In genomic region chr5:160289721-160290120, GRCh38 we compare ENCODE assay signal across 12 cellular contexts. TPM values are rescaled to one million over a fixed set of nuclear protein-coding genes. Genes with fewer than 3 reads are reported as not detected.
DNase-seq lines count a peak whose midpoint lies in the region; ATAC-seq, FAIRE-seq and TF ChIP-seq lines count a peak whose summit lies in the region.
"Had no signal": no experiment of that assay in that cellular context is flagged by ENCODE, and none has a peak within 500 bp of the region (broad histone marks: within the 10 kb centered on the region; RNA-seq: fewer than 3 reads in every experiment).

No MANE protein-coding gene starts in this region.

- H3K4me1 ChIP-seq in tibial nerve (peaks cover 0 to 15% (median 5%) of the 10 kb centered on the region in 4 donors), right lobe of liver (no peaks in the 10 kb centered on the region)

- H3K4me1 Mint-ChIP-seq in natural killer cell = peaks cover 55 to 72% of the 10 kb centered on the region in 2 donors
- peaks cover 5% of the 10 kb centered on the region for H3K4me1 Mint-ChIP-seq in stimulated activated effector memory CD8-positive, alpha-beta T cell treated with anti-CD3 and anti-CD28 coated beads, Interleukin-12 subunit alpha, Interleukin-12 subunit beta, amount 100 ng/mL, for 72 hours
- H3K4me1 Mint-ChIP-seq: activated CD8-positive, alpha-beta memory T cell treated with anti-CD3 and anti-CD28 coated beads, Interleukin-2, amount 10 ng/mL, durations not matched to agents 7 days and 5 days; activated naive CD8-positive, alpha-beta T cell treated with anti-CD3 and anti-CD28 coated beads for 36 hours had no signal

- no peak for TF ChIP-seq POLR2A in NB4 (IDR thresholded peaks at IDR 0.05; ENCODE audit: extremely low read depth, insufficient read length)
- TF ChIP-seq POLR2A in tibial nerve (IDR thresholded peaks at IDR 0.05) = no peak
- TF ChIP-seq POLR2A in right lobe of liver (IDR thresholded peaks at IDR 0.05) = no peak

- H3K36me3 ChIP-seq in bronchial epithelial cell (ENCODE audit: control insufficient read depth, insufficient read depth, low read length) = no peaks in the 10 kb centered on the region
- no peaks in the 10 kb centered on the region for H3K36me3 ChIP-seq in tibial nerve
- no peaks in the 10 kb centered on the region for H3K36me3 ChIP-seq in right lobe of liver

- ATAC-seq in natural killer cell (peak; percentile 50 to 62 (median 55)), right lobe of liver (no peak)
- no peak for ATAC-seq in stimulated activated effector memory CD8-positive, alpha-beta T cell treated with anti-CD3 and anti-CD28 coated beads, Interleukin-12 subunit alpha, Interleukin-12 subunit beta, amount 100 ng/mL, for 72 hours
- ATAC-seq: activated CD8-positive, alpha-beta memory T cell treated with anti-CD3 and anti-CD28 coated beads, Interleukin-2, amount 10 ng/mL, durations not matched to agents 7 days and 5 days had no signal

- H3K9me3 ChIP-seq in tibial nerve (no peaks in the 10 kb centered on the region), right lobe of liver (no peaks in the 10 kb centered on the region)

- 68 to 70% methylated on average over 7 of the region's 7 CpGs for WGBS in tibial nerve, 2 donors
- 41% methylated on average over 6 of the region's 7 CpGs for WGBS in right lobe of liver (ENCODE audit: insufficient coverage, low coverage, low lambda C conversion rate, missing lambda C conversion rate)

- no peak for TF ChIP-seq CTCF in NB4 (IDR thresholded peaks at IDR 0.05; ENCODE audit: low read depth, low read length)
- TF ChIP-seq CTCF in bronchial epithelial cell (IDR thresholded peaks at IDR 0.05; ENCODE audit: insufficient read depth, low read length, severe bottlenecking) = no peak
- TF ChIP-seq CTCF in natural killer cell (IDR thresholded peaks at IDR 0.05) = no peak
- TF ChIP-seq CTCF in tibial nerve (IDR thresholded peaks at IDR 0.05) = no peak
- no peak for TF ChIP-seq CTCF in right lobe of liver (IDR thresholded peaks at IDR 0.05)

- peak; percentile 42 for DNase-seq in DMS79 (lab: John Stamatoyannopoulos, UW)
- peak; percentile 65 for DNase-seq in NB4 (ENCODE audit: low read depth)
- DNase-seq in bronchial epithelial cell (ENCODE audit: low read depth) = peak; percentile 82
- peak; percentile 27 for DNase-seq in natural killer cell
- no peak for DNase-seq in tibial nerve (ENCODE audit: low spot score in 2 of 2)
- no peak for DNase-seq in stimulated activated effector memory CD8-positive, alpha-beta T cell treated with anti-CD3 and anti-CD28 coated beads, Interleukin-12 subunit alpha, Interleukin-12 subunit beta, amount 100 ng/mL, for 72 hours (ENCODE audit: low spot score in 2 of 2)
- DNase-seq in SHP77 (lab: John Stamatoyannopoulos, UW) = no peak
- DNase-seq in right lobe of liver = no peak
- DNase-seq: activated CD8-positive, alpha-beta memory T cell treated with anti-CD3 and anti-CD28 coated beads, Interleukin-2, amount 10 ng/mL, durations not matched to agents 7 days and 5 days; activated naive CD8-positive, alpha-beta T cell treated with anti-CD3 and anti-CD28 coated beads for 36 hours; NCI-H446 had no signal

- H3K36me3 Mint-ChIP-seq in natural killer cell = no peaks in the 10 kb centered on the region
- no peaks in the 10 kb centered on the region for H3K36me3 Mint-ChIP-seq in stimulated activated effector memory CD8-positive, alpha-beta T cell treated with anti-CD3 and anti-CD28 coated beads, Interleukin-12 subunit alpha, Interleukin-12 subunit beta, amount 100 ng/mL, for 72 hours
- H3K36me3 Mint-ChIP-seq: activated CD8-positive, alpha-beta memory T cell treated with anti-CD3 and anti-CD28 coated beads, Interleukin-2, amount 10 ng/mL, durations not matched to agents 7 days and 5 days; activated naive CD8-positive, alpha-beta T cell treated with anti-CD3 and anti-CD28 coated beads for 36 hours had no signal

- H3K27ac Mint-ChIP-seq in natural killer cell = peak overlapping the region; percentile 86 to 87
- no peak overlapping the region for H3K27ac Mint-ChIP-seq in stimulated activated effector memory CD8-positive, alpha-beta T cell treated with anti-CD3 and anti-CD28 coated beads, Interleukin-12 subunit alpha, Interleukin-12 subunit beta, amount 100 ng/mL, for 72 hours
- H3K27ac Mint-ChIP-seq: activated CD8-positive, alpha-beta memory T cell treated with anti-CD3 and anti-CD28 coated beads, Interleukin-2, amount 10 ng/mL, durations not matched to agents 7 days and 5 days; activated naive CD8-positive, alpha-beta T cell treated with anti-CD3 and anti-CD28 coated beads for 36 hours had no signal

- H3K27ac ChIP-seq in tibial nerve (no peak overlapping the region), right lobe of liver (no peak overlapping the region)
- H3K27ac ChIP-seq: C4-2B had no signal

- no peak overlapping the region for H3K4me3 ChIP-seq in NB4 (ENCODE audit: low read depth, low read length)
- no peak overlapping the region for H3K4me3 ChIP-seq in bronchial epithelial cell (ENCODE audit: low read depth, low read length)
- no peak overlapping the region for H3K4me3 ChIP-seq in tibial nerve
- no peak overlapping the region for H3K4me3 ChIP-seq in right lobe of liver

- H3K27me3 ChIP-seq in bronchial epithelial cell (ENCODE audit: control insufficient read depth, insufficient read depth, low read length) (no peaks in the 10 kb centered on the region), tibial nerve (no peaks in the 10 kb centered on the region), right lobe of liver (no peaks in the 10 kb centered on the region)

- H3K9me3 Mint-ChIP-seq in natural killer cell = no peaks in the 10 kb centered on the region
- H3K9me3 Mint-ChIP-seq in stimulated activated effector memory CD8-positive, alpha-beta T cell treated with anti-CD3 and anti-CD28 coated beads, Interleukin-12 subunit alpha, Interleukin-12 subunit beta, amount 100 ng/mL, for 72 hours = no peaks in the 10 kb centered on the region
- H3K9me3 Mint-ChIP-seq: activated naive CD8-positive, alpha-beta T cell treated with anti-CD3 and anti-CD28 coated beads for 36 hours had no signal

- no peak for TF ChIP-seq EP300 in tibial nerve (IDR thresholded peaks at IDR 0.05)

- intact Hi-C loops in natural killer cell (cut with micrococcal nuclease) = loop anchor here (5.0 kb wide), 1 partner anchor 133 kb away; the partner anchor contains the start of gene PTTG1
- intact Hi-C loops in right lobe of liver (cut with DNase I) = no loop called here

- no peak for FAIRE-seq in bronchial epithelial cell (lab: Jason Lieb, UNC)

- H3K27me3 Mint-ChIP-seq in natural killer cell (ENCODE audit: low read depth in 2 of 2) = no peaks in the 10 kb centered on the region
- H3K27me3 Mint-ChIP-seq: activated naive CD8-positive, alpha-beta T cell treated with anti-CD3 and anti-CD28 coated beads for 36 hours had no signal

- peak overlapping the region; percentile 73 for H3K4me3 Mint-ChIP-seq in natural killer cell
- no peak overlapping the region for H3K4me3 Mint-ChIP-seq in stimulated activated effector memory CD8-positive, alpha-beta T cell treated with anti-CD3 and anti-CD28 coated beads, Interleukin-12 subunit alpha, Interleukin-12 subunit beta, amount 100 ng/mL, for 72 hours
- H3K4me3 Mint-ChIP-seq: activated CD8-positive, alpha-beta memory T cell treated with anti-CD3 and anti-CD28 coated beads, Interleukin-2, amount 10 ng/mL, durations not matched to agents 7 days and 5 days; activated naive CD8-positive, alpha-beta T cell treated with anti-CD3 and anti-CD28 coated beads for 36 hours had no signal

RNA-seq across cellular contexts. Expression of gene CCNJL, which starts 22.6 kb away (rescaled TPM):
- total RNA-seq in bronchial epithelial cell (4.2 and 4.4 TPM in 2 replicates), natural killer cell (10 to 100 TPM; 19.9 to 32.1 (median 20.7) TPM), tibial nerve (1 to 10 TPM in 1 of 4 donors, under 1 TPM in 2, not detected in 1; 0.44 to 1.5 (median 0.63) TPM), right lobe of liver (under 1 TPM; 0.19 to 0.79 (median 0.44) TPM)
- total RNA-seq: activated naive CD8-positive, alpha-beta T cell treated with anti-CD3 and anti-CD28 coated beads for 36 hours had no signal

Comparison
In these comparisons a context has a peak if more than half of its experiments do, and no peak if none do; other contexts are left out.
1. DNase-seq: peak in DMS79 (single experiment), NB4 (single experiment), bronchial epithelial cell (single experiment) and natural killer cell (single experiment); none in tibial nerve (0 of 2), stimulated activated effector memory CD8-positive, alpha-beta T cell treated with anti-CD3 and anti-CD28 coated beads, Interleukin-12 subunit alpha, Interleukin-12 subunit beta, amount 100 ng/mL, for 72 hours (0 of 2), SHP77 (0 of 2) and right lobe of liver (0 of 3).
2. ATAC-seq: peak in natural killer cell (3 of 3); none in stimulated activated effector memory CD8-positive, alpha-beta T cell treated with anti-CD3 and anti-CD28 coated beads, Interleukin-12 subunit alpha, Interleukin-12 subunit beta, amount 100 ng/mL, for 72 hours (single experiment) and right lobe of liver (0 of 4).